ENCODE assay signal across 16 cellular contexts in the genomic region with DNA sequence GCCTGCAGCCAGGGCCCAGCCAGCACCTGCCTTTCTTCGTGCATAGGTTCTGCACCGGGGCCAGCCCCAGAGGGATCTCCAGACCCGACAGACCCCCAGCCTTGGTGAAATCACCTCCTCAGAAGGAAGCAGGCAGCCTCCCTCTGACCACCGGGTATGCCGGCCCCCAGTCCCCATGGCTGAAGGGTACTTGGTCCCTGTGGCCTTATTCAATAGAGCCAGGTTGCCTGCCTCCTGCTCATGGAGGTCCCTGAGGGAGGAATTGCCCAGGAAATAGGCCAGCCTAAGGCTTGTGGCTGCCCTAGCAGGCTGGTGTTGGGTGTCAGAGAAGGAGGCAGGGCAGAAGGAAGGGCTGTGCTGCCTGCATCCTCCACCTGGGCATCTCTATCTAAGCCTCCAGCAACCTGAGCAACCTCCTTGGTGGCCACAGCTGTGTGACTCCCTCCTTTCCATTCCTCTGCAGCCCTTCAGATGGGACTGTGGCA.
DNase-seq lines count a peak whose midpoint lies in the region; ATAC-seq and TF ChIP-seq lines count a peak whose summit lies in the region.
"Had no signal": no experiment of that assay in that cellular context is flagged by ENCODE, and none has a peak within 500 bp of the region (broad histone marks: within the 10 kb centered on the region; RNA-seq: fewer than 3 reads in every experiment).

No MANE protein-coding gene starts in this region.

- H3K18ac ChIP-seq in IMR-90 (ENCODE audit: low read depth, low read length) = no peak overlapping the region

- POLR2A ChIA-PET in IMR-90 (lab: Charles Lee; ENCODE audit: unreplicated experiment) = no interaction called here

- H3K27ac ChIP-seq in IMR-90 (ENCODE audit: insufficient read depth, low read length) (no peak overlapping the region), osteoblast (ENCODE audit: low read depth, low read length) (no peak overlapping the region)
- H3K27ac ChIP-seq: PC-9 had no signal

- TF ChIP-seq POLR2A in IMR-90 (IDR thresholded peaks at IDR 0.05; ENCODE audit: low read depth, low read length) = no peak

- H3K4me2 ChIP-seq in IMR-90 (ENCODE audit: low read depth, low read length) = no peak overlapping the region
- H3K4me2 ChIP-seq in osteoblast (ENCODE audit: insufficient read depth, low read length) = no peak overlapping the region
- H3K4me2 ChIP-seq: PC-9 had no signal

- no peak overlapping the region for H2BK120ac ChIP-seq in IMR-90 (ENCODE audit: low read depth, low read length)

- CTCF ChIA-PET in IMR-90 (lab: Yijun Ruan, JAX) = interaction anchor here (0.6 kb wide), 1 partner anchor 530 kb away, joined by 4 read pairs; no protein-coding TSS in a partner anchor

- H4K5ac ChIP-seq in IMR-90 (ENCODE audit: low read depth, low read length) = no peak overlapping the region

- no peak overlapping the region for H4K91ac ChIP-seq in IMR-90 (ENCODE audit: insufficient read depth, low read depth, low read length)

- peak in 2 of 3 experiments; percentile 37 to 51 for DNase-seq in NCI-H1417 (lab: John Stamatoyannopoulos, UW)
- DNase-seq in NCI-H1417 treated with DMSO at 0.1 percent for 48 hours (lab: John Stamatoyannopoulos, UW) = no peak
- no peak for DNase-seq in IMR-90
- DNase-seq in chondrocyte (ENCODE audit: low spot score) = peak; percentile 84
- DNase-seq in osteoblast (ENCODE audit: insufficient read length, low spot score, missing footprints) = peak; percentile 66
- no peak for DNase-seq in stimulated activated CD4-positive, alpha-beta T cell treated with anti-CD3 and anti-CD28 coated beads, Interleukin-12 subunit alpha, Interleukin-12 subunit beta, amount 100 ng/mL, for 4 hours
- no peak for DNase-seq in NCI-H82 (lab: John Stamatoyannopoulos, UW)
- DNase-seq: CD4-positive, CD25-positive, alpha-beta regulatory T cell; GF-D8; H7; Karpas-422; NCI-H146; NCI-H2029; NCI-H526; PC-9; T-cell had no signal

- H3K79me1 ChIP-seq in IMR-90 (ENCODE audit: low read depth in 1 of 2, low read length in 2 of 2) = no peaks in the 10 kb centered on the region

- no peak overlapping the region for H3K14ac ChIP-seq in IMR-90 (replicated peaks; ENCODE audit: low read depth, low read length)

- H2AFZ ChIP-seq in IMR-90 (replicated peaks; ENCODE audit: low read length, poor library complexity) (peak overlapping the region; percentile 51), osteoblast (ENCODE audit: low read length) (no peak overlapping the region)
- H2AFZ ChIP-seq: PC-9 had no signal

- H3K4me3 ChIP-seq in IMR-90 (ENCODE audit: insufficient read depth, low read depth, low read length) (no peak overlapping the region), osteoblast (ENCODE audit: insufficient read depth, low read length) (no peak overlapping the region)
- H3K4me3 ChIP-seq: PC-9 had no signal

- ATAC-seq in IMR-90 (ENCODE audit: low read depth) = no peak
- ATAC-seq: T-cell had no signal

- no peaks in the 10 kb centered on the region for H4K20me1 ChIP-seq in IMR-90 (ENCODE audit: insufficient read depth, low read length)
- H4K20me1 ChIP-seq in osteoblast (ENCODE audit: insufficient read depth, low read length) = no peaks in the 10 kb centered on the region

- intact Hi-C loops in IMR-90 (cut with micrococcal nuclease) = no loop called here

- no peak overlapping the region for H3K56ac ChIP-seq in IMR-90 (ENCODE audit: extremely low read depth, insufficient read depth, low read length)

- no peak overlapping the region for H3K4ac ChIP-seq in IMR-90 (ENCODE audit: low read depth, low read length)

- no peak overlapping the region for H4K8ac ChIP-seq in IMR-90 (ENCODE audit: low read depth in 2 of 2, low read length in 2 of 2)

- H3K4me1 Mint-ChIP-seq in chondrocyte (ENCODE audit: low read depth) = peaks cover 4% of the 10 kb centered on the region
- H3K4me1 Mint-ChIP-seq: CD4-positive, CD25-positive, alpha-beta regulatory T cell; T-cell had no signal

- no peaks in the 10 kb centered on the region for H3K9me3 Mint-ChIP-seq in chondrocyte (ENCODE audit: low read depth)

- no peak overlapping the region for H3K23ac ChIP-seq in IMR-90 (ENCODE audit: low read depth, low read length)

- 0 out of 2 replicates have a peak overlapping the region, but pooled peaks have one; percentile 28 for H2AK5ac ChIP-seq in IMR-90 (ENCODE audit: low read depth, low read length)

- H3K27me3 Mint-ChIP-seq in chondrocyte (ENCODE audit: low read depth) = no peaks in the 10 kb centered on the region
- H3K27me3 Mint-ChIP-seq: CD4-positive, CD25-positive, alpha-beta regulatory T cell had no signal

- BruUV-seq in IMR-90 (replicated peaks; lab: Mats Ljungman, UMichigan) = no TSS peak

- H3K9me1 ChIP-seq in IMR-90 (ENCODE audit: insufficient read depth, low read length) = no peaks in the 10 kb centered on the region

- no peak overlapping the region for H3K9ac ChIP-seq in IMR-90 (ENCODE audit: low read depth, low read length)

- WGBS in IMR-90 (ENCODE audit: extremely low coverage in 2 of 2, insufficient read length in 1 of 2), 2 experiments = 100% methylated on average over 2 of the region's 5 CpGs; no CpG with 5 or more reads in 1 of the 2 experiments

- H2BK15ac ChIP-seq in IMR-90 (ENCODE audit: low read depth, low read length) = no peak overlapping the region

- no peaks in the 10 kb centered on the region for H3K4me1 ChIP-seq in IMR-90 (ENCODE audit: control insufficient read depth, insufficient read depth, low read length)
- no peaks in the 10 kb centered on the region for H3K4me1 ChIP-seq in osteoblast (ENCODE audit: insufficient read depth, low read length)

- no peak overlapping the region for H3K27ac Mint-ChIP-seq in chondrocyte (ENCODE audit: unreplicated experiment)
- H3K27ac Mint-ChIP-seq: CD4-positive, CD25-positive, alpha-beta regulatory T cell; T-cell had no signal

- H3K4me3 Mint-ChIP-seq in chondrocyte (ENCODE audit: unreplicated experiment) = no peak overlapping the region
- H3K4me3 Mint-ChIP-seq: CD4-positive, CD25-positive, alpha-beta regulatory T cell; T-cell had no signal

- no peaks in the 10 kb centered on the region for H3K79me2 ChIP-seq in osteoblast (ENCODE audit: insufficient read depth, low read length)

- H2BK20ac ChIP-seq in IMR-90 (ENCODE audit: low read depth, low read length) = no peak overlapping the region

- TF ChIP-seq RAD21 in IMR-90 (IDR thresholded peaks at IDR 0.05; ENCODE audit: low read length) = no peak

- H3K9me3 ChIP-seq in IMR-90 (ENCODE audit: control insufficient read depth, insufficient read depth, low read length) = peaks cover 4% of the 10 kb centered on the region; the same call in 1 of the 2 replicates
- H3K9me3 ChIP-seq in osteoblast (ENCODE audit: low read depth, low read length) = no peaks in the 10 kb centered on the region

- dilution Hi-C loops in IMR-90 (cut with HindIII; ENCODE audit: low sequenced_read_pairs, unreplicated experiment) = no loop called here

- no peaks in the 10 kb centered on the region for H3K36me3 ChIP-seq in IMR-90 (ENCODE audit: control insufficient read depth, insufficient read depth, low read length)
- H3K36me3 ChIP-seq in osteoblast (ENCODE audit: insufficient read depth, low read length) = no peaks in the 10 kb centered on the region

- TF ChIP-seq CTCF in IMR-90 (conservative IDR thresholded peaks at IDR 0.05; ENCODE audit: low read depth, low read length) (no peak), chondrocyte (IDR thresholded peaks at IDR 0.05) (no peak), osteoblast (IDR thresholded peaks at IDR 0.05; ENCODE audit: extremely low read depth, low read depth, low read length) (no peak)

- in situ Hi-C loops in IMR-90 (cut with MboI; ENCODE audit: low sequenced_read_pairs) = no loop called here

- no peak overlapping the region for H2BK5ac ChIP-seq in IMR-90 (ENCODE audit: low read depth, low read length, poor library complexity, severe bottlenecking)

- no peaks in the 10 kb centered on the region for H3K36me3 Mint-ChIP-seq in chondrocyte (ENCODE audit: low read depth)
- H3K36me3 Mint-ChIP-seq: CD4-positive, CD25-positive, alpha-beta regulatory T cell; T-cell had no signal

- H3K27me3 ChIP-seq in IMR-90 (ENCODE audit: control insufficient read depth, insufficient read depth, low read length) (no peaks in the 10 kb centered on the region), osteoblast (ENCODE audit: insufficient read depth, low read length) (no peaks in the 10 kb centered on the region)

- H2AK9ac ChIP-seq in IMR-90 (replicated peaks; ENCODE audit: low read depth, low read length, poor library complexity) = peak overlapping the region; percentile 24

TF ChIP-seq in IMR-90, 13 proteins besides CTCF, POLR2A, EP300 and RAD21 (continues in another document):
- TF ChIP-seq BHLHE40 (IDR thresholded peaks at IDR 0.05; ENCODE audit: low read depth, low read length) (no peak), USF2 (IDR thresholded peaks at IDR 0.05; ENCODE audit: low read depth, low read length) (no peak), FOS (IDR thresholded peaks at IDR 0.05; ENCODE audit: low read depth, low read length) (no peak), SMC3 (IDR thresholded peaks at IDR 0.05; ENCODE audit: low read depth, low read length) (no peak), NFE2L2 (IDR thresholded peaks at IDR 0.05; ENCODE audit: low read depth, low read length) (no peak), RFX5 (IDR thresholded peaks at IDR 0.05; ENCODE audit: low read depth, low read length) (no peak), MXI1 (IDR thresholded peaks at IDR 0.05; ENCODE audit: borderline replicate concordance, low read depth, low read length) (no peak), CEBPB (IDR thresholded peaks at IDR 0.05; ENCODE audit: low read depth, low read length) (no peak), MAZ (IDR thresholded peaks at IDR 0.05; ENCODE audit: borderline replicate concordance, low read depth, low read length) (no peak), CHD1 (IDR thresholded peaks at IDR 0.05; ENCODE audit: low read depth, low read length) (no peak), RCOR1 (IDR thresholded peaks at IDR 0.05; ENCODE audit: insufficient replicate concordance, low read length) (no peak)
- TF ChIP-seq, protein P1, sequence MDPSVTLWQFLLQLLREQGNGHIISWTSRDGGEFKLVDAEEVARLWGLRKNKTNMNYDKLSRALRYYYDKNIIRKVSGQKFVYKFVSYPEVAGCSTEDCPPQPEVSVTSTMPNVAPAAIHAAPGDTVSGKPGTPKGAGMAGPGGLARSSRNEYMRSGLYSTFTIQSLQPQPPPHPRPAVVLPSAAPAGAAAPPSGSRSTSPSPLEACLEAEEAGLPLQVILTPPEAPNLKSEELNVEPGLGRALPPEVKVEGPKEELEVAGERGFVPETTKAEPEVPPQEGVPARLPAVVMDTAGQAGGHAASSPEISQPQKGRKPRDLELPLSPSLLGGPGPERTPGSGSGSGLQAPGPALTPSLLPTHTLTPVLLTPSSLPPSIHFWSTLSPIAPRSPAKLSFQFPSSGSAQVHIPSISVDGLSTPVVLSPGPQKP (IDR thresholded peaks at IDR 0.05; ENCODE audit: borderline replicate concordance, low read depth, low read length) = no peak

Comparison
In these comparisons a context has a peak if more than half of its experiments do, and no peak if none do; other contexts are left out.
1. DNase-seq: peak in NCI-H1417 (2 of 3), chondrocyte (single experiment) and osteoblast (single experiment); none in NCI-H1417 treated with DMSO at 0.1 percent for 48 hours (single experiment), IMR-90 (single experiment), stimulated activated CD4-positive, alpha-beta T cell treated with anti-CD3 and anti-CD28 coated beads, Interleukin-12 subunit alpha, Interleukin-12 subunit beta, amount 100 ng/mL, for 4 hours (single experiment) and NCI-H82 (single experiment).